ENCODE assay signal across 8 cellular contexts in genomic region chr11:66068923-66069714, GRCh38. TPM values are rescaled to one million over a fixed set of nuclear protein-coding genes. Genes with fewer than 3 reads are reported as not detected.
DNase-seq lines count a peak whose midpoint lies in the region; TF ChIP-seq lines count a peak whose summit lies in the region.

No MANE protein-coding gene starts in this region.

- peak overlapping the region; percentile 93 for H3K27ac ChIP-seq in ACC112 (ENCODE audit: low read depth, low read length)
- peak overlapping the region; percentile 94 to 97 for H3K27ac ChIP-seq in tibial artery

- TF ChIP-seq CTCF in GM12875 (IDR thresholded peaks at IDR 0.05; ENCODE audit: borderline replicate concordance, insufficient read depth, low read depth, low read length), result peak; percentile 20; the same call in 1 of the 2 replicates
- TF ChIP-seq CTCF in epithelial cell of esophagus (IDR thresholded peaks at IDR 0.05; ENCODE audit: insufficient read depth, low read depth, low read length, missing control alignments), result peak; percentile 31
- peak in 1 of 2 experiments; percentile 13 for TF ChIP-seq CTCF in tibial artery (IDR thresholded peaks at IDR 0.05)

- H3K79me2 ChIP-seq in ACC112 (ENCODE audit: control insufficient read depth, insufficient read depth, low read length, unreplicated experiment), result peaks cover 37% of the 10 kb centered on the region

- H3K4me3 ChIP-seq in ACC112 (ENCODE audit: low read depth, low read length), result peak overlapping the region; percentile 72
- H3K4me3 ChIP-seq in GM12875 (ENCODE audit: low read depth, low read length), result peak overlapping the region; percentile 90
- H3K4me3 ChIP-seq in Jurkat, Clone E6-1 (ENCODE audit: low read length), result peak overlapping the region; percentile 41
- H3K4me3 ChIP-seq in epithelial cell of esophagus (ENCODE audit: low read length), result peak overlapping the region; percentile 40
- peak overlapping the region; percentile 60 to 90 for H3K4me3 ChIP-seq in tibial artery

- H3K36me3 ChIP-seq in ACC112 (ENCODE audit: insufficient read depth, low read length) (peaks cover 19% of the 10 kb centered on the region), tibial artery (peaks cover 38 to 43% (median 38%) of the 10 kb centered on the region in 3 donors)

- no peak overlapping the region for H2AFZ ChIP-seq in ACC112 (ENCODE audit: low read length, unreplicated experiment)

- H3K27me3 ChIP-seq in ACC112 (ENCODE audit: insufficient read depth, low read length), result no peaks in the 10 kb centered on the region
- H3K27me3 ChIP-seq in tibial artery, result no peaks in the 10 kb centered on the region

- DNase-seq in Jurkat, Clone E6-1 (ENCODE audit: low read depth, low spot score), result no peak
- peak; percentile 57 for DNase-seq in activated CD4-positive, alpha-beta T cell treated with anti-CD3 and anti-CD28 coated beads for 48 hours
- DNase-seq in epithelial cell of esophagus (ENCODE audit: low read depth), result peak; percentile 50
- DNase-seq in midbrain (lab: John Stamatoyannopoulos, UW), result peak; percentile 42
- DNase-seq in tibial artery, result peak; percentile 62 to 86
- DNase-seq in NCI-H1417 treated with DMSO at 0.1 percent for 48 hours (lab: John Stamatoyannopoulos, UW), result no peak

- H3K4me1 ChIP-seq in ACC112 (ENCODE audit: control insufficient read depth, insufficient read depth, low read length, unreplicated experiment), result peaks cover 27% of the 10 kb centered on the region
- H3K4me1 ChIP-seq in tibial artery, result peaks cover 5 to 31% (median 25%) of the 10 kb centered on the region in 4 donors

- no peaks in the 10 kb centered on the region for H3K9me3 ChIP-seq in tibial artery

- intact Hi-C loops in tibial artery (cut with DNase I; ENCODE audit: low total_unique reads), result no loop called here

RNA-seq across cellular contexts. Expression of gene PACS1, which starts 1.0 kb away (rescaled TPM):
- 33.5 TPM for polyA plus RNA-seq in Jurkat, Clone E6-1 (2012; ENCODE audit: insufficient read depth, insufficient read length)

RNA-seq across cellular contexts. Expression of gene SF3B2, which starts 17.0 kb away (rescaled TPM):
- 291 TPM for polyA plus RNA-seq in Jurkat, Clone E6-1 (2012; ENCODE audit: insufficient read depth, insufficient read length)

RNA-seq across cellular contexts. Expression of gene GAL3ST3, which starts 20.2 kb away (rescaled TPM):
- polyA plus RNA-seq in Jurkat, Clone E6-1 (2012; ENCODE audit: insufficient read depth, insufficient read length), result not detected

RNA-seq across cellular contexts. Expression of gene CATSPER1, which starts 42.8 kb away (rescaled TPM):
- polyA plus RNA-seq in Jurkat, Clone E6-1 (2012; ENCODE audit: insufficient read depth, insufficient read length), result not detected

RNA-seq across cellular contexts. Expression of gene CST6, which starts 57.3 kb away (rescaled TPM):
- not detected for polyA plus RNA-seq in Jurkat, Clone E6-1 (2012; ENCODE audit: insufficient read depth, insufficient read length)

Comparison
In these comparisons a context has a peak if more than half of its experiments do, and no peak if none do; other contexts are left out.
1. H3K4me3 ChIP-seq: peak in every context shown above with its lines; median percentile 90 in GM12875; 75 in tibial artery; 72 in ACC112; 41 in Jurkat, Clone E6-1; 40 in epithelial cell of esophagus.
2. DNase-seq: peak in activated CD4-positive, alpha-beta T cell treated with anti-CD3 and anti-CD28 coated beads for 48 hours (single experiment), epithelial cell of esophagus (single experiment), midbrain (single experiment) and tibial artery (2 of 2); none in Jurkat, Clone E6-1 (single experiment) and NCI-H1417 treated with DMSO at 0.1 percent for 48 hours (single experiment).